1 cellular context compared by ENCODE assay signal in the genomic region with DNA sequence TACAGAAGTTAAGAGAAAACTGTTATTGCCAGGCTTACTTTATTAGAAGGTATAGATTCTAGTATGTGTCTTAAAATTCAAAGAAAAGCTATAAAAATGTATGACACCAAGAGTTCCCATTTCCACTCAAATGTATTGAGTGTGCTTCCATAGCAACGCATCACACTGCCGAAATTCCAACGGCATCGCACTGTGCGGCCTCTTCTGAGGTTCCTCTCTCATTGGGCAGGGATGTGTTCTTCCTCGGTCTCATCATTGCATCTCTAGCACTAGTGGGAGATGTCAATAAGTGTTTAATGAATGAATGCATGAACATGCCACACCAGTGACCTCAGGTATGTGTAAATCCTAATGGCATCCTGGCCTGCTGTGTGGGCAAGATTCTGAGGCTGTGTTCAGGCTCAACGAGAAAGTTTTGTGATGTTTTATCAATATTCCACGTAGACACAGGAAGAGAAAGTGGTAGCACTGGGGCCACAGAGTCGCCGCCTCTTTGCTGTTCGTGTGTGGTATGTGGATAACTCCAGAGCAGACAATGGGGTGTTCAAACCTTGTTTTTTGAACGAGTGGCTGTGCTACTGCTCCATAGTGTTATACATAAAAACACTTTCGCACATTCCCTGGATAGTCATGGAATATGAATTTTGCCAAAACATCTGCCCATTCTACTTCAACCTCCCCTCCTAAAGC.
TF ChIP-seq lines count a peak whose summit lies in the region.

No MANE protein-coding gene starts in this region.

TF ChIP-seq in K562, 482 proteins besides CTCF, POLR2A, EP300 and RAD21 (continued from another document):
- TF ChIP-seq, protein P1, sequence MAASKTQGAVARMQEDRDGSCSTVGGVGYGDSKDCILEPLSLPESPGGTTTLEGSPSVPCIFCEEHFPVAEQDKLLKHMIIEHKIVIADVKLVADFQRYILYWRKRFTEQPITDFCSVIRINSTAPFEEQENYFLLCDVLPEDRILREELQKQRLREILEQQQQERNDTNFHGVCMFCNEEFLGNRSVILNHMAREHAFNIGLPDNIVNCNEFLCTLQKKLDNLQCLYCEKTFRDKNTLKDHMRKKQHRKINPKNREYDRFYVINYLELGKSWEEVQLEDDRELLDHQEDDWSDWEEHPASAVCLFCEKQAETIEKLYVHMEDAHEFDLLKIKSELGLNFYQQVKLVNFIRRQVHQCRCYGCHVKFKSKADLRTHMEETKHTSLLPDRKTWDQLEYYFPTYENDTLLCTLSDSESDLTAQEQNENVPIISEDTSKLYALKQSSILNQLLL (CRISPR knock-in tag; IDR thresholded peaks at IDR 0.05; ENCODE audit: borderline replicate concordance) = no peak
- TF ChIP-seq HLTF (IDR thresholded peaks at IDR 0.05) (no peak), RFX1 (IDR thresholded peaks at IDR 0.05) (peak; percentile 28; the same call in 1 of the 2 replicates), ATF1 (CRISPR knock-in tag; IDR thresholded peaks at IDR 0.05) (no peak), ATF1 (tag; IDR thresholded peaks at IDR 0.05) (0 out of 2 replicates have a peak, but pooled peaks have one; percentile 16)
